8 cellular contexts compared by ENCODE assay signal in the genomic region with DNA sequence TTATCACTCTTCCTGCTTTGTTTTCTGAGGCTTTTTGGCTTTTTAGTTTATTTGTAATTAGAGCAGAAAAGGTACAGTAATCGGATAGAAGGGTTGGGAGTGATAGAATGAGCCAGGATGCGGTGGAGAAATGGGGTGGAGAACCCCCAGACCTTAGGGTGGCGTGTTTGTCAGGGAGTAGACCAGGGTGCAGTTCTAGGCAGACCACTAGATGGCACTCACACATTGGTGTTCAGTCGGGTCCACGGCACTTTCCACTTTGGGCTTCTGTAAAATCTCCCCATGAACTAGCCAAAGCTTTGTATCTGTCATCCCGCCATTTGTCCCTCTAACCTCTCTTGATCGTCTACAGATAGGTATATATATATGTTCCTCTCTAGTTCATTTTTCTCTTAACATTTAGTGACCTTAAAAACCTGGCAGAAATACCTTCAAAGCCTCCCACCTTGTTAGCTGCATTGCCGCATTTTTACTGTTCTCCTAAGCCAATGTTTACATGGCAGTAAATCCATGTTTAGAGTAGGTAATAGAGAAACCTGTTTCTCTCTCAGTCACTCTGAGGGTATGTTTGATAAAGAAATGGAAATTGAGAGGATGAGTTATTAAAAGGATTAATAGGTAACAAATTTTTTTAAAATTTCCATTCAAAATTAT. TPM values are rescaled to one million over a fixed set of nuclear protein-coding genes. Genes with fewer than 3 reads are reported as not detected.
A peak's percentile ranks its signal among the peaks of the same experiment; 100 is the strongest.
DNase-seq lines count a peak whose midpoint lies in the region; ATAC-seq and TF ChIP-seq lines count a peak whose summit lies in the region.

No MANE protein-coding gene starts in this region.

- H3K36me3 Mint-ChIP-seq in endodermal cell (ENCODE audit: low read depth) = no peaks in the 10 kb centered on the region

- no peaks in the 10 kb centered on the region for H3K79me1 ChIP-seq in mesendoderm (ENCODE audit: low read length)

- H2BK15ac ChIP-seq in mesendoderm (replicated peaks; ENCODE audit: low read depth) = no peak overlapping the region

- H2BK5ac ChIP-seq in mesendoderm (ENCODE audit: low read length) = peak overlapping the region; percentile 24

- ATAC-seq in GM19455 (IDR thresholded peaks at IDR 0.05; ENCODE audit: unreplicated experiment) = peak; percentile 63

- H3K27me3 ChIP-seq in BE2C (no peaks in the 10 kb centered on the region), endodermal cell (ENCODE audit: control insufficient read depth, insufficient read depth, low read length, poor library complexity, severe bottlenecking) (no peaks in the 10 kb centered on the region), mesendoderm (ENCODE audit: insufficient read depth, low read length, poor library complexity) (no peaks in the 10 kb centered on the region)

- no peak overlapping the region for H3K27ac ChIP-seq in endodermal cell (ENCODE audit: low read depth, low read length)
- H3K27ac ChIP-seq in mesendoderm (ENCODE audit: low read depth, low read length) = no peak overlapping the region

- H2BK120ac ChIP-seq in mesendoderm (ENCODE audit: low read depth, low read length) = no peak overlapping the region

- H3K9ac ChIP-seq in endodermal cell (ENCODE audit: extremely low read depth, low read length, poor library complexity, severe bottlenecking) (no peak overlapping the region), mesendoderm (ENCODE audit: low read length) (peak overlapping the region; percentile 27)

- H3K4ac ChIP-seq in mesendoderm (ENCODE audit: low read depth, low read length) = no peak overlapping the region

- TF ChIP-seq CTCF in BE2C (IDR thresholded peaks at IDR 0.05; ENCODE audit: low read depth, low read length) (peak; percentile 94), endodermal cell (conservative IDR thresholded peaks at IDR 0.05) (peak; percentile 96)

- H3K18ac ChIP-seq in mesendoderm (ENCODE audit: low read length) = no peak overlapping the region

- no peak overlapping the region for H3K4me2 ChIP-seq in mesendoderm (ENCODE audit: low read length)

- WGBS in endodermal cell (ENCODE audit: insufficient coverage in 1 of 2, insufficient read length in 1 of 2), 2 experiments = 18 to 22% methylated on average over 4 to 8 of the region's 8 CpGs
- WGBS in mesendoderm (ENCODE audit: extremely low coverage, insufficient coverage, low lambda C conversion rate) = no CpG with 5 or more reads among the region's 8 CpGs

- no peaks in the 10 kb centered on the region for H3K9me3 ChIP-seq in BE2C
- H3K9me3 ChIP-seq in endodermal cell (ENCODE audit: control insufficient read depth, low read length) = no peaks in the 10 kb centered on the region

- peak overlapping the region; percentile 57 for H3K4me3 Mint-ChIP-seq in endodermal cell

- peak overlapping the region; percentile 64 for H3K56ac ChIP-seq in mesendoderm (ENCODE audit: low read length)

- no peak overlapping the region for H2AK5ac ChIP-seq in mesendoderm (ENCODE audit: low read length)

- H3K4me3 ChIP-seq in BE2C (ENCODE audit: low read depth, low read length) = no peak overlapping the region
- H3K4me3 ChIP-seq in endodermal cell (ENCODE audit: low read length) = peak overlapping the region; percentile 68
- H3K4me3 ChIP-seq in mesendoderm (ENCODE audit: low read length) = no peak overlapping the region

- H3K4me1 ChIP-seq in BE2C (no peaks in the 10 kb centered on the region), endodermal cell (ENCODE audit: control insufficient read depth, insufficient read depth, low read length) (peaks cover 17% of the 10 kb centered on the region), mesendoderm (ENCODE audit: control insufficient read depth, low read depth, low read length) (peaks cover 7% of the 10 kb centered on the region)

- peaks cover 49% of the 10 kb centered on the region for H3K4me1 Mint-ChIP-seq in endodermal cell

- no peak overlapping the region for H3K23ac ChIP-seq in mesendoderm (ENCODE audit: low read length)

- peak overlapping the region; percentile 65 for H3K27ac Mint-ChIP-seq in endodermal cell

- H3K36me3 ChIP-seq in BE2C (no peaks in the 10 kb centered on the region), endodermal cell (ENCODE audit: control insufficient read depth, insufficient read depth, low read length) (no peaks in the 10 kb centered on the region), mesendoderm (ENCODE audit: control insufficient read depth, insufficient read depth, low read length) (no peaks in the 10 kb centered on the region)

- H3K79me2 ChIP-seq in mesendoderm (ENCODE audit: control insufficient read depth, insufficient read depth, low read length) = no peaks in the 10 kb centered on the region

- H3K9me3 Mint-ChIP-seq in endodermal cell = no peaks in the 10 kb centered on the region

- DNase-seq in BE2C (peak; percentile 78), HUDEP-2 (lab: John Stamatoyannopoulos, UW; ENCODE audit: unreplicated experiment in 76 of 76) (peak in 56 of 76 experiments; percentile 1 to 68 (median 33)), endodermal cell (peak; percentile 95), mesendoderm (peak; percentile 85)
- DNase-seq in NK-92 treated with Interleukin-12 subunit alpha and Interleukin-12 subunit beta, amount 100 ng/mL, for 24 hours (lab: John Stamatoyannopoulos, UW) = peak; percentile 74
- peak; percentile 65 to 66 for DNase-seq in activated CD8-positive, alpha-beta memory T cell treated with anti-CD3 and anti-CD28 coated beads for 4 hours (ENCODE audit: low read depth in 2 of 2)
- peak; percentile 67 to 69 for DNase-seq in stimulated activated CD8-positive, alpha-beta memory T cell treated with anti-CD3 and anti-CD28 coated beads, Interleukin-4, amount 100 ng/mL, for 1 hour (ENCODE audit: low read depth in 2 of 2, low spot score in 1 of 2)

- H4K5ac ChIP-seq in mesendoderm (ENCODE audit: low read length) = no peak overlapping the region

- H4K8ac ChIP-seq in mesendoderm (ENCODE audit: low read depth, low read length) = no peak overlapping the region

- H3K27me3 Mint-ChIP-seq in endodermal cell (ENCODE audit: insufficient read depth) = no peaks in the 10 kb centered on the region

RNA-seq across cellular contexts. Expression of gene CLYBL, which starts 49.7 kb away (rescaled TPM):
- not detected for polyA plus RNA-seq in BE2C (2012; ENCODE audit: insufficient read depth, insufficient read length, low read depth)
- 10 to 100 TPM in 1 of 2 donors, 1 to 10 TPM in 1; 9.8 to 13.3 TPM for total RNA-seq in endodermal cell
- polyA plus RNA-seq in endodermal cell (2013, experiment 1 of 2) = 16.6 TPM
- 13.5 TPM for polyA plus RNA-seq in endodermal cell (2013, experiment 2 of 2)
- 3.6 TPM for polyA plus RNA-seq in mesendoderm (2013, experiment 1 of 2)
- polyA plus RNA-seq in mesendoderm (2013, experiment 2 of 2) = 4.2 TPM

Comparison
In these comparisons a context has a peak if more than half of its experiments do, and no peak if none do; other contexts are left out.
1. DNase-seq: peak in every context shown above with its lines; median percentile 95 in endodermal cell; 85 in mesendoderm; 78 in BE2C; 74 in NK-92 treated with Interleukin-12 subunit alpha and Interleukin-12 subunit beta, amount 100 ng/mL, for 24 hours; 68 in stimulated activated CD8-positive, alpha-beta memory T cell treated with anti-CD3 and anti-CD28 coated beads, Interleukin-4, amount 100 ng/mL, for 1 hour; 66 in activated CD8-positive, alpha-beta memory T cell treated with anti-CD3 and anti-CD28 coated beads for 4 hours; 33 in HUDEP-2.